ENCODE assay signal across 20 cellular contexts in genomic region chr3:64173567-64173966, GRCh38. TPM values are rescaled to one million over a fixed set of nuclear protein-coding genes. Genes with fewer than 3 reads are reported as not detected.
"Had no signal": no experiment of that assay in that cellular context is flagged by ENCODE, and none has a peak within 500 bp of the region (broad histone marks: within the 10 kb centered on the region; RNA-seq: fewer than 3 reads in every experiment).

No MANE protein-coding gene starts in this region.

- H3K27me3 ChIP-seq: SJSA1 had no signal

- ATAC-seq: Panc1 had no signal

- H3K4me3 ChIP-seq: SJSA1, SK-N-MC had no signal

- DNase-seq: KBM-7, MV-4-11, NCI-H1048, NCI-H1105, NCI-H1417, NCI-H1436 treated with DMSO at 0.1 percent for 48 hours, NCI-H1694, NCI-H1930, NCI-H2081, NCI-H2107, NCI-H2227 treated with DMSO at 0.1 percent for 48 hours, NCI-H524 treated with DMSO at 0.1 percent for 48 hours, NCI-H69, NCI-H774, SIG-M5 had no signal

- H3K27ac ChIP-seq: RWPE1, SJSA1, SK-N-MC had no signal

RNA-seq across cellular contexts. Expression of gene PRICKLE2, which starts 51.7 kb away (rescaled TPM):
- total RNA-seq: NCI-H460 had no signal
